In genomic region chr9:126516561-126516935, GRCh38 we compare ENCODE assay signal across 11 cellular contexts.
DNase-seq lines count a peak whose midpoint lies in the region; ATAC-seq and TF ChIP-seq lines count a peak whose summit lies in the region.
"Had no signal": no experiment of that assay in that cellular context is flagged by ENCODE, and none has a peak within 500 bp of the region (broad histone marks: within the 10 kb centered on the region; RNA-seq: fewer than 3 reads in every experiment).

No MANE protein-coding gene starts in this region.

- no peak overlapping the region for H4K8ac ChIP-seq in mesenchymal stem cell (ENCODE audit: low read length)

- no peak for ATAC-seq in left cardiac atrium
- no peak for ATAC-seq in upper lobe of right lung
- no peak for ATAC-seq in HG02973 (IDR thresholded peaks at IDR 0.05; ENCODE audit: unreplicated experiment)

- no peak overlapping the region for H3K4me2 ChIP-seq in mesenchymal stem cell (ENCODE audit: low read length, poor library complexity, severe bottlenecking)

- H3K4me3 ChIP-seq in left ventricle myocardium inferior (peak overlapping the region; percentile 57), adipocyte (ENCODE audit: low read length) (peak overlapping the region; percentile 76), mesenchymal stem cell (ENCODE audit: insufficient read depth in 1 of 2, low read depth in 1 of 2, low read length in 2 of 2) (peak overlapping the region in 1 of 2 experiments; percentile 84), upper lobe of right lung (peak overlapping the region; percentile 46)
- H3K4me3 ChIP-seq: K562 had no signal

- 84% methylated on average over 5 of the region's 8 CpGs for WGBS in mesenchymal stem cell

- H3K4me1 ChIP-seq in left ventricle myocardium inferior (peaks cover 43% of the 10 kb centered on the region), adipocyte (ENCODE audit: control insufficient read depth, insufficient read depth, low read length) (peaks cover 5% of the 10 kb centered on the region), mesenchymal stem cell (ENCODE audit: control insufficient read depth, insufficient read depth, low read depth, low read length) (peaks cover 8% of the 10 kb centered on the region), upper lobe of right lung (peaks cover 22% of the 10 kb centered on the region)
- H3K4me1 ChIP-seq: uterus had no signal

- no peak overlapping the region for H2BK15ac ChIP-seq in mesenchymal stem cell (ENCODE audit: low read depth, poor library complexity, severe bottlenecking)

- H3K4ac ChIP-seq in mesenchymal stem cell (ENCODE audit: low read depth in 1 of 2, low read length in 2 of 2), result no peak overlapping the region

- no peak overlapping the region for H3K23ac ChIP-seq in mesenchymal stem cell (ENCODE audit: low read length in 2 of 2)

- intact Hi-C loops in left ventricle myocardium inferior (cut with micrococcal nuclease), result no loop called here
- intact Hi-C loops in left cardiac atrium (cut with DNase I), result loop anchor here in 1 of 2 donors (5.0 kb wide), 1 partner anchor 41 kb away; no protein-coding TSS in a partner anchor
- intact Hi-C loops in upper lobe of right lung (cut with DNase I), result no loop called here

- no peak for DNase-seq in left ventricle myocardium inferior
- no peak for DNase-seq in left cardiac atrium
- DNase-seq in adipocyte (ENCODE audit: low read depth), result no peak
- DNase-seq in mesenchymal stem cell, result no peak
- no peak for DNase-seq in upper lobe of right lung
- no peak for DNase-seq in stimulated activated CD4-positive, alpha-beta T cell treated with anti-CD3 and anti-CD28 coated beads, Interleukin-2, amount 100 ng/mL, for 48 hours
- no peak for DNase-seq in Kasumi-1 (lab: John Stamatoyannopoulos, UW)
- DNase-seq: NCI-H774 had no signal

- H2BK120ac ChIP-seq in mesenchymal stem cell (ENCODE audit: low read depth, low read length), result no peak overlapping the region

- H3K27ac ChIP-seq in left ventricle myocardium inferior (replicated peaks) (peak overlapping the region; percentile 80), mesenchymal stem cell (ENCODE audit: low read length, poor library complexity, severe bottlenecking) (no peak overlapping the region), upper lobe of right lung (peak overlapping the region; percentile 81)
- H3K27ac ChIP-seq: uterus had no signal

- no peak overlapping the region for H2BK12ac ChIP-seq in mesenchymal stem cell (ENCODE audit: low read length in 2 of 2)

- no peak overlapping the region for H2BK5ac ChIP-seq in mesenchymal stem cell (ENCODE audit: low read depth, low read length, poor library complexity, severe bottlenecking)

- H3K36me3 ChIP-seq in left ventricle myocardium inferior, result no peaks in the 10 kb centered on the region
- H3K36me3 ChIP-seq in adipocyte (ENCODE audit: control insufficient read depth, insufficient read depth, low read length, severe bottlenecking), result no peaks in the 10 kb centered on the region
- H3K36me3 ChIP-seq in mesenchymal stem cell (ENCODE audit: control insufficient read depth in 1 of 2, insufficient read depth in 2 of 2, low read depth in 1 of 2, low read length in 2 of 2), result no peaks in the 10 kb centered on the region
- H3K36me3 ChIP-seq in upper lobe of right lung, result no peaks in the 10 kb centered on the region
- H3K36me3 ChIP-seq: uterus had no signal

- H3K14ac ChIP-seq in mesenchymal stem cell (ENCODE audit: low read length in 2 of 2), result no peak overlapping the region

- H3K27me3 ChIP-seq in left ventricle myocardium inferior (ENCODE audit: low read depth), result peaks cover 100% of the 10 kb centered on the region
- peaks cover 56% of the 10 kb centered on the region for H3K27me3 ChIP-seq in adipocyte (replicated peaks; ENCODE audit: control insufficient read depth, insufficient read depth, low read length)
- peaks cover 64 to 72% of the 10 kb centered on the region in 2 experiments for H3K27me3 ChIP-seq in mesenchymal stem cell (ENCODE audit: control insufficient read depth in 1 of 2, insufficient read depth in 1 of 2, low read length in 2 of 2)
- peaks cover 58% of the 10 kb centered on the region for H3K27me3 ChIP-seq in upper lobe of right lung

- H2AFZ ChIP-seq in mesenchymal stem cell (ENCODE audit: low read depth, low read length), result no peak overlapping the region

- H3K9ac ChIP-seq in adipocyte (ENCODE audit: low read length) (no peak overlapping the region), mesenchymal stem cell (ENCODE audit: low read length) (peak overlapping the region; percentile 87)

- H3K79me1 ChIP-seq in mesenchymal stem cell (replicated peaks; ENCODE audit: low read length, poor library complexity, severe bottlenecking), result no peaks in the 10 kb centered on the region

- H3K9me3 ChIP-seq in left ventricle myocardium inferior (replicated peaks) (no peaks in the 10 kb centered on the region), adipocyte (ENCODE audit: control insufficient read depth, low read length) (no peaks in the 10 kb centered on the region), mesenchymal stem cell (ENCODE audit: control insufficient read depth, low read length) (no peaks in the 10 kb centered on the region), upper lobe of right lung (no peaks in the 10 kb centered on the region)
- H3K9me3 ChIP-seq: uterus had no signal

- no peak overlapping the region for H2AK5ac ChIP-seq in mesenchymal stem cell (ENCODE audit: low read length, severe bottlenecking)

- no peak overlapping the region for H4K91ac ChIP-seq in mesenchymal stem cell (ENCODE audit: low read length)

- no peak overlapping the region for H3K18ac ChIP-seq in mesenchymal stem cell (ENCODE audit: low read depth in 1 of 2, low read length in 2 of 2)

- no peak for TF ChIP-seq CTCF in left ventricle myocardium inferior (IDR thresholded peaks at IDR 0.05; ENCODE audit: borderline replicate concordance)
- no peak for TF ChIP-seq CTCF in upper lobe of right lung (IDR thresholded peaks at IDR 0.05)
